38 cellular contexts compared by ENCODE assay signal in genomic region chr10:122721111-122721510, GRCh38. TPM values are rescaled to one million over a fixed set of nuclear protein-coding genes. Genes with fewer than 3 reads are reported as not detected.
"Had no signal": no experiment of that assay in that cellular context is flagged by ENCODE, and none has a peak within 500 bp of the region (broad histone marks: within the 10 kb centered on the region; RNA-seq: fewer than 3 reads in every experiment).

No MANE protein-coding gene starts in this region.

- DNase-seq: activated CD4-positive, alpha-beta memory T cell treated with anti-CD3 and anti-CD28 coated beads, Interleukin-2, amount 10 ng/mL, durations not matched to agents 7 days and 5 days; activated CD4-positive, alpha-beta T cell treated with anti-CD3 and anti-CD28 coated beads for 1 hour; activated CD4-positive, alpha-beta T cell treated with anti-CD3 and anti-CD28 coated beads for 36 hours; activated CD4-positive, alpha-beta T cell treated with anti-CD3 and anti-CD28 coated beads for 48 hours; activated CD4-positive, alpha-beta T cell treated with anti-CD3 and anti-CD28 coated beads, Interleukin-2, amount 10 ng/mL, durations not matched to agents 7 days and 5 days; activated CD4-positive, alpha-beta T cell treated with anti-CD3 and anti-CD28 coated beads, Interleukin-2, amount 50 U/mL, for 48 hours; activated CD4-positive, CD25-positive, alpha-beta regulatory T cell; activated CD8-positive, alpha-beta memory T cell treated with anti-CD3 and anti-CD28 coated beads for 24 hours; activated CD8-positive, alpha-beta memory T cell treated with anti-CD3 and anti-CD28 coated beads, Interleukin-2, amount 10 ng/mL, durations not matched to agents 7 days and 5 days; activated CD8-positive, alpha-beta memory T cell treated with anti-CD3 and anti-CD28 coated beads, Interleukin-2, amount 50 U/mL, for 48 hours; activated CD8-positive, alpha-beta T cell treated with anti-CD3 and anti-CD28 coated beads, Interleukin-2, amount 10 ng/mL, durations not matched to agents 7 days and 5 days; activated effector memory CD4-positive, alpha-beta T cell treated with Interleukin-2 at 50 U/mL for 16 hours; activated gamma-delta T cell; activated naive CD4-positive, alpha-beta T cell treated with anti-CD3 and anti-CD28 coated beads, Interleukin-2, amount 10 ng/mL, durations not matched to agents 7 days and 5 days; activated naive CD4-positive, alpha-beta T cell treated with Interleukin-2 at 50 U/mL for 16 hours; activated naive CD8-positive, alpha-beta T cell treated with anti-CD3 and anti-CD28 coated beads, Interleukin-2, amount 10 ng/mL, durations not matched to agents 7 days and 5 days; activated naive CD8-positive, alpha-beta T cell treated with anti-CD3 and anti-CD28 coated beads, Interleukin-2, amount 50 U/mL, for 24 hours; activated T-cell treated with anti-CD3 and anti-CD28 coated beads, Interleukin-2, amount 50 U/mL, for 24 hours; activated T-cell treated with anti-CD3 and anti-CD28 coated beads, Interleukin-2, amount 50 U/mL, for 48 hours; amygdala; anterior cingulate cortex; brain microvascular endothelial cell; central memory CD4-positive, alpha-beta T cell; SW 1271; T-helper 1 cell; T-helper 2 cell; T-helper 9 cell; WERI-Rb-1 had no signal

- H3K9me3 Mint-ChIP-seq: activated CD4-positive, alpha-beta memory T cell treated with anti-CD3 and anti-CD28 coated beads, Interleukin-2, amount 10 ng/mL, durations not matched to agents 7 days and 5 days; activated CD4-positive, alpha-beta T cell treated with anti-CD3 and anti-CD28 coated beads, Interleukin-2, amount 10 ng/mL, durations not matched to agents 7 days and 5 days; activated naive CD4-positive, alpha-beta T cell treated with anti-CD3 and anti-CD28 coated beads, Interleukin-2, amount 10 ng/mL, durations not matched to agents 7 days and 5 days; activated naive CD4-positive, alpha-beta T cell treated with anti-CD3 and anti-CD28 coated beads, Interleukin-2, amount 50 U/mL, for 24 hours; activated naive CD8-positive, alpha-beta T cell treated with anti-CD3 and anti-CD28 coated beads, Interleukin-2, amount 10 ng/mL, durations not matched to agents 7 days and 5 days; activated naive CD8-positive, alpha-beta T cell treated with anti-CD3 and anti-CD28 coated beads, Interleukin-2, amount 50 U/mL, for 24 hours; activated T-cell treated with anti-CD3 and anti-CD28 coated beads, Interleukin-2, amount 50 U/mL, for 24 hours; activated T-helper 2 cell treated with anti-CD3 and anti-CD28 coated beads, Interferon-gamma antibody, Interleukin-2, Interleukin-4, amounts not matched to agents 10 μg/mL and 5 μg/mL and 100 μg/mL, durations not matched to agents 14 hours and 24 hours and 36 hours; T-helper 1 cell treated with Interleukin-12 subunit alpha and Interleukin-12 subunit beta and Interleukin-4 antibody, amounts not matched to agents 30 μg/mL and 1 μg/mL, for 36 hours; T-helper 2 cell treated with Interferon-gamma antibody and Interleukin-4, amounts not matched to agents 5 μg/mL and 100 μg/mL, for 36 hours; WTC11 had no signal

- H3K36me3 Mint-ChIP-seq: activated CD8-positive, alpha-beta memory T cell treated with anti-CD3 and anti-CD28 coated beads, Interleukin-2, amount 10 ng/mL, durations not matched to agents 7 days and 5 days; activated naive CD4-positive, alpha-beta T cell treated with anti-CD3 and anti-CD28 coated beads, Interleukin-2, amount 10 ng/mL, durations not matched to agents 7 days and 5 days; activated naive CD4-positive, alpha-beta T cell treated with anti-CD3 and anti-CD28 coated beads, Interleukin-2, amount 50 U/mL, for 24 hours; activated naive CD8-positive, alpha-beta T cell; activated naive CD8-positive, alpha-beta T cell treated with anti-CD3 and anti-CD28 coated beads, Interleukin-2, amount 10 ng/mL, durations not matched to agents 7 days and 5 days; WTC11 had no signal

- H3K4me1 ChIP-seq: ascending aorta, breast epithelium had no signal

- H3K9me3 ChIP-seq: ascending aorta, breast epithelium had no signal

- H3K27ac Mint-ChIP-seq: activated CD4-positive, alpha-beta memory T cell treated with anti-CD3 and anti-CD28 coated beads, Interleukin-2, amount 10 ng/mL, durations not matched to agents 7 days and 5 days; activated CD4-positive, alpha-beta T cell treated with anti-CD3 and anti-CD28 coated beads for 36 hours; activated CD4-positive, alpha-beta T cell treated with anti-CD3 and anti-CD28 coated beads, Interleukin-2, amount 10 ng/mL, durations not matched to agents 7 days and 5 days; activated CD8-positive, alpha-beta memory T cell treated with anti-CD3 and anti-CD28 coated beads, Interleukin-2, amount 10 ng/mL, durations not matched to agents 7 days and 5 days; activated CD8-positive, alpha-beta T cell treated with anti-CD3 and anti-CD28 coated beads, Interleukin-2, amount 10 ng/mL, durations not matched to agents 7 days and 5 days; activated naive CD4-positive, alpha-beta T cell treated with anti-CD3 and anti-CD28 coated beads, Interleukin-2, amount 10 ng/mL, durations not matched to agents 7 days and 5 days; activated naive CD4-positive, alpha-beta T cell treated with anti-CD3 and anti-CD28 coated beads, Interleukin-2, amount 50 U/mL, for 24 hours; activated naive CD8-positive, alpha-beta T cell; activated naive CD8-positive, alpha-beta T cell treated with anti-CD3 and anti-CD28 coated beads, Interleukin-2, amount 10 ng/mL, durations not matched to agents 7 days and 5 days; activated naive CD8-positive, alpha-beta T cell treated with anti-CD3 and anti-CD28 coated beads, Interleukin-2, amount 50 U/mL, for 24 hours; activated T-cell treated with anti-CD3 and anti-CD28 coated beads, Interleukin-2, amount 50 U/mL, for 24 hours; activated T-helper 2 cell treated with anti-CD3 and anti-CD28 coated beads, Interferon-gamma antibody, Interleukin-2, Interleukin-4, amounts not matched to agents 10 μg/mL and 5 μg/mL and 100 μg/mL, durations not matched to agents 14 hours and 24 hours and 36 hours; T-helper 1 cell treated with Interleukin-12 subunit alpha and Interleukin-12 subunit beta and Interleukin-4 antibody, amounts not matched to agents 30 μg/mL and 1 μg/mL, for 36 hours; T-helper 2 cell treated with Interferon-gamma antibody and Interleukin-4, amounts not matched to agents 5 μg/mL and 100 μg/mL, for 36 hours; WTC11 had no signal

- H3K4me3 ChIP-seq: ascending aorta, breast epithelium had no signal

- H3K4me3 Mint-ChIP-seq: activated CD4-positive, alpha-beta memory T cell treated with anti-CD3 and anti-CD28 coated beads, Interleukin-2, amount 10 ng/mL, durations not matched to agents 7 days and 5 days; activated CD4-positive, alpha-beta T cell treated with anti-CD3 and anti-CD28 coated beads for 36 hours; activated CD4-positive, alpha-beta T cell treated with anti-CD3 and anti-CD28 coated beads, Interleukin-2, amount 10 ng/mL, durations not matched to agents 7 days and 5 days; activated CD8-positive, alpha-beta memory T cell treated with anti-CD3 and anti-CD28 coated beads, Interleukin-2, amount 10 ng/mL, durations not matched to agents 7 days and 5 days; activated CD8-positive, alpha-beta T cell treated with anti-CD3 and anti-CD28 coated beads, Interleukin-2, amount 10 ng/mL, durations not matched to agents 7 days and 5 days; activated naive CD4-positive, alpha-beta T cell treated with anti-CD3 and anti-CD28 coated beads, Interleukin-2, amount 10 ng/mL, durations not matched to agents 7 days and 5 days; activated naive CD4-positive, alpha-beta T cell treated with anti-CD3 and anti-CD28 coated beads, Interleukin-2, amount 50 U/mL, for 24 hours; activated naive CD8-positive, alpha-beta T cell; activated naive CD8-positive, alpha-beta T cell treated with anti-CD3 and anti-CD28 coated beads, Interleukin-2, amount 10 ng/mL, durations not matched to agents 7 days and 5 days; activated naive CD8-positive, alpha-beta T cell treated with anti-CD3 and anti-CD28 coated beads, Interleukin-2, amount 50 U/mL, for 24 hours; activated T-cell treated with anti-CD3 and anti-CD28 coated beads, Interleukin-2, amount 50 U/mL, for 24 hours; T-helper 1 cell treated with Interleukin-12 subunit alpha and Interleukin-12 subunit beta and Interleukin-4 antibody, amounts not matched to agents 30 μg/mL and 1 μg/mL, for 36 hours; T-helper 2 cell treated with Interferon-gamma antibody and Interleukin-4, amounts not matched to agents 5 μg/mL and 100 μg/mL, for 36 hours; WTC11 had no signal

- H3K4me1 Mint-ChIP-seq: activated CD4-positive, alpha-beta T cell treated with anti-CD3 and anti-CD28 coated beads for 36 hours; activated CD4-positive, alpha-beta T cell treated with anti-CD3 and anti-CD28 coated beads, Interleukin-2, amount 10 ng/mL, durations not matched to agents 7 days and 5 days; activated naive CD4-positive, alpha-beta T cell treated with anti-CD3 and anti-CD28 coated beads, Interleukin-2, amount 50 U/mL, for 24 hours; activated naive CD8-positive, alpha-beta T cell treated with anti-CD3 and anti-CD28 coated beads, Interleukin-2, amount 50 U/mL, for 24 hours had no signal

- H3K27ac ChIP-seq: ascending aorta, brain microvascular endothelial cell, breast epithelium, WERI-Rb-1 had no signal

- ATAC-seq: activated CD4-positive, alpha-beta T cell treated with anti-CD3 and anti-CD28 coated beads for 36 hours; activated CD4-positive, CD25-positive, alpha-beta regulatory T cell treated with anti-CD3 and anti-CD28 coated beads, Interleukin-2, amount 50 U/mL, for 24 hours; activated CD8-positive, alpha-beta memory T cell treated with anti-CD3 and anti-CD28 coated beads, Interleukin-2, amount 10 ng/mL, durations not matched to agents 7 days and 5 days; activated CD8-positive, alpha-beta T cell treated with anti-CD3 and anti-CD28 coated beads, Interleukin-2, amount 10 ng/mL, durations not matched to agents 7 days and 5 days; activated naive CD8-positive, alpha-beta T cell treated with anti-CD3 and anti-CD28 coated beads, Interleukin-2, amount 50 U/mL, for 24 hours; WTC11 had no signal

- H3K27me3 ChIP-seq: ascending aorta, brain microvascular endothelial cell, breast epithelium had no signal

- H3K36me3 ChIP-seq: ascending aorta, brain microvascular endothelial cell, breast epithelium, WERI-Rb-1 had no signal

RNA-seq across cellular contexts. Expression of gene C10orf120, which starts 21.5 kb away (rescaled TPM):
- total RNA-seq: activated CD4-positive, alpha-beta memory T cell treated with anti-CD3 and anti-CD28 coated beads, Interleukin-2, amount 10 ng/mL, durations not matched to agents 7 days and 5 days; activated CD4-positive, alpha-beta T cell treated with anti-CD3 and anti-CD28 coated beads for 36 hours; activated CD4-positive, alpha-beta T cell treated with anti-CD3 and anti-CD28 coated beads, Interleukin-2, amount 10 ng/mL, durations not matched to agents 7 days and 5 days; activated CD8-positive, alpha-beta memory T cell treated with anti-CD3 and anti-CD28 coated beads, Interleukin-2, amount 10 ng/mL, durations not matched to agents 7 days and 5 days; activated CD8-positive, alpha-beta T cell treated with anti-CD3 and anti-CD28 coated beads, Interleukin-2, amount 10 ng/mL, durations not matched to agents 7 days and 5 days; activated naive CD8-positive, alpha-beta T cell treated with anti-CD3 and anti-CD28 coated beads, Interleukin-2, amount 10 ng/mL, durations not matched to agents 7 days and 5 days; activated T-helper 2 cell treated with anti-CD3 and anti-CD28 coated beads, Interferon-gamma antibody, Interleukin-2, Interleukin-4, amounts not matched to agents 10 μg/mL and 5 μg/mL and 100 μg/mL, durations not matched to agents 14 hours and 24 hours and 36 hours; ascending aorta; breast epithelium; cardiac septum; WTC11 had no signal
